ENCODE assay signal across 1 cellular context in the genomic region with DNA sequence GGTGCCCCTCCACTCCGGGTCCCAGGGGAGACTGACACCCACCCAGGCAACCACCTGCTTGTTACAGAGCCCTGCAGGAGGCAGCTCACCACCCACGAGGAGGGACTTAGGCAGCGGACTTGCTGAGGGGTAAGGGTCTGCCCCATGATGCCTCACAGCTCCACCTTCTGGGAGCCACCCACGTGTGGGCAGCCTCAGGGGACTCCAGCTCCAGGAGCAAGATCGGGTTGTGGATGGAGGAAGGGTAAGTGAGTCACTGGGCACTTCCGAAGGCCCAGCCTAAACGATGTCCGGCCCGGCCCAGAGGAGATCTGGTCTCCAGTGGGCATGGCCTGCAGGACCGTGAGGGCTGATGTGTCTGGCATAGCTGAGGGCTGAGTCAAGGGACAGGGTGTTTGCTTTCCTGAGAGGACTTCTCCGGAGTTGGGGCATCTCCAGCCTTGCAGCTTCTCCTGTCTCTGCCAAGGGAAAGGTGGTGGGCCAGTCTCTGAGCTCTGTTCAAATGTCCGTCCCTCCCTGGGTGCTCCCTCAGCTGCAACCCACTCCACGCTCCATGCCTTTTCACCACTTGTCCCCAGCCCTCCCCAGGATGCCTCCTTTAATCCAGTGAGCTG.
TF ChIP-seq lines count a peak whose summit lies in the region.

No MANE protein-coding gene starts in this region.

TF ChIP-seq in HepG2, 621 proteins besides CTCF, POLR2A, EP300 and RAD21 (continues in another document):
- TF ChIP-seq ZFP62 (CRISPR knock-in tag; IDR thresholded peaks at IDR 0.05) (no peak), ZBTB7B (CRISPR knock-in tag; IDR thresholded peaks at IDR 0.05) (0 out of 2 replicates have a peak, but pooled peaks have one; percentile 13), HMG20B (CRISPR knock-in tag; conservative IDR thresholded peaks at IDR 0.05) (no peak), NFATC3 (CRISPR knock-in tag; IDR thresholded peaks at IDR 0.05) (no peak), CBX1 (IDR thresholded peaks at IDR 0.05; ENCODE audit: low read depth) (no peak), RARA (CRISPR knock-in tag; IDR thresholded peaks at IDR 0.05) (no peak), ZSCAN21 (CRISPR knock-in tag; IDR thresholded peaks at IDR 0.05; ENCODE audit: borderline replicate concordance) (0 out of 2 replicates have a peak, but pooled peaks have one; percentile 41), TSC22D2 (CRISPR knock-in tag; IDR thresholded peaks at IDR 0.05; ENCODE audit: borderline replicate concordance) (no peak), ZNF563 (CRISPR knock-in tag; IDR thresholded peaks at IDR 0.05) (no peak), ZNF331 (CRISPR knock-in tag; IDR thresholded peaks at IDR 0.05) (no peak), SIX1 (CRISPR knock-in tag; IDR thresholded peaks at IDR 0.05; ENCODE audit: borderline replicate concordance) (no peak), TEAD2 (CRISPR knock-in tag; IDR thresholded peaks at IDR 0.05) (no peak), HDAC2 (CRISPR knock-in tag; IDR thresholded peaks at IDR 0.05) (no peak), HNRNPUL1 (IDR thresholded peaks at IDR 0.05; ENCODE audit: low read depth, low read length) (no peak)
- TF ChIP-seq, protein P1, sequence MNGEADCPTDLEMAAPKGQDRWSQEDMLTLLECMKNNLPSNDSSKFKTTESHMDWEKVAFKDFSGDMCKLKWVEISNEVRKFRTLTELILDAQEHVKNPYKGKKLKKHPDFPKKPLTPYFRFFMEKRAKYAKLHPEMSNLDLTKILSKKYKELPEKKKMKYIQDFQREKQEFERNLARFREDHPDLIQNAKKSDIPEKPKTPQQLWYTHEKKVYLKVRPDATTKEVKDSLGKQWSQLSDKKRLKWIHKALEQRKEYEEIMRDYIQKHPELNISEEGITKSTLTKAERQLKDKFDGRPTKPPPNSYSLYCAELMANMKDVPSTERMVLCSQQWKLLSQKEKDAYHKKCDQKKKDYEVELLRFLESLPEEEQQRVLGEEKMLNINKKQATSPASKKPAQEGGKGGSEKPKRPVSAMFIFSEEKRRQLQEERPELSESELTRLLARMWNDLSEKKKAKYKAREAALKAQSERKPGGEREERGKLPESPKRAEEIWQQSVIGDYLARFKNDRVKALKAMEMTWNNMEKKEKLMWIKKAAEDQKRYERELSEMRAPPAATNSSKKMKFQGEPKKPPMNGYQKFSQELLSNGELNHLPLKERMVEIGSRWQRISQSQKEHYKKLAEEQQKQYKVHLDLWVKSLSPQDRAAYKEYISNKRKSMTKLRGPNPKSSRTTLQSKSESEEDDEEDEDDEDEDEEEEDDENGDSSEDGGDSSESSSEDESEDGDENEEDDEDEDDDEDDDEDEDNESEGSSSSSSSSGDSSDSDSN (CRISPR knock-in tag; IDR thresholded peaks at IDR 0.05): no peak
- TF ChIP-seq, protein P2, sequence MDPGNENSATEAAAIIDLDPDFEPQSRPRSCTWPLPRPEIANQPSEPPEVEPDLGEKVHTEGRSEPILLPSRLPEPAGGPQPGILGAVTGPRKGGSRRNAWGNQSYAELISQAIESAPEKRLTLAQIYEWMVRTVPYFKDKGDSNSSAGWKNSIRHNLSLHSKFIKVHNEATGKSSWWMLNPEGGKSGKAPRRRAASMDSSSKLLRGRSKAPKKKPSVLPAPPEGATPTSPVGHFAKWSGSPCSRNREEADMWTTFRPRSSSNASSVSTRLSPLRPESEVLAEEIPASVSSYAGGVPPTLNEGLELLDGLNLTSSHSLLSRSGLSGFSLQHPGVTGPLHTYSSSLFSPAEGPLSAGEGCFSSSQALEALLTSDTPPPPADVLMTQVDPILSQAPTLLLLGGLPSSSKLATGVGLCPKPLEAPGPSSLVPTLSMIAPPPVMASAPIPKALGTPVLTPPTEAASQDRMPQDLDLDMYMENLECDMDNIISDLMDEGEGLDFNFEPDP (CRISPR knock-in tag; conservative IDR thresholded peaks at IDR 0.05): 0 out of 2 replicates have a peak, but pooled peaks have one; percentile 57
- TF ChIP-seq, protein P3, sequence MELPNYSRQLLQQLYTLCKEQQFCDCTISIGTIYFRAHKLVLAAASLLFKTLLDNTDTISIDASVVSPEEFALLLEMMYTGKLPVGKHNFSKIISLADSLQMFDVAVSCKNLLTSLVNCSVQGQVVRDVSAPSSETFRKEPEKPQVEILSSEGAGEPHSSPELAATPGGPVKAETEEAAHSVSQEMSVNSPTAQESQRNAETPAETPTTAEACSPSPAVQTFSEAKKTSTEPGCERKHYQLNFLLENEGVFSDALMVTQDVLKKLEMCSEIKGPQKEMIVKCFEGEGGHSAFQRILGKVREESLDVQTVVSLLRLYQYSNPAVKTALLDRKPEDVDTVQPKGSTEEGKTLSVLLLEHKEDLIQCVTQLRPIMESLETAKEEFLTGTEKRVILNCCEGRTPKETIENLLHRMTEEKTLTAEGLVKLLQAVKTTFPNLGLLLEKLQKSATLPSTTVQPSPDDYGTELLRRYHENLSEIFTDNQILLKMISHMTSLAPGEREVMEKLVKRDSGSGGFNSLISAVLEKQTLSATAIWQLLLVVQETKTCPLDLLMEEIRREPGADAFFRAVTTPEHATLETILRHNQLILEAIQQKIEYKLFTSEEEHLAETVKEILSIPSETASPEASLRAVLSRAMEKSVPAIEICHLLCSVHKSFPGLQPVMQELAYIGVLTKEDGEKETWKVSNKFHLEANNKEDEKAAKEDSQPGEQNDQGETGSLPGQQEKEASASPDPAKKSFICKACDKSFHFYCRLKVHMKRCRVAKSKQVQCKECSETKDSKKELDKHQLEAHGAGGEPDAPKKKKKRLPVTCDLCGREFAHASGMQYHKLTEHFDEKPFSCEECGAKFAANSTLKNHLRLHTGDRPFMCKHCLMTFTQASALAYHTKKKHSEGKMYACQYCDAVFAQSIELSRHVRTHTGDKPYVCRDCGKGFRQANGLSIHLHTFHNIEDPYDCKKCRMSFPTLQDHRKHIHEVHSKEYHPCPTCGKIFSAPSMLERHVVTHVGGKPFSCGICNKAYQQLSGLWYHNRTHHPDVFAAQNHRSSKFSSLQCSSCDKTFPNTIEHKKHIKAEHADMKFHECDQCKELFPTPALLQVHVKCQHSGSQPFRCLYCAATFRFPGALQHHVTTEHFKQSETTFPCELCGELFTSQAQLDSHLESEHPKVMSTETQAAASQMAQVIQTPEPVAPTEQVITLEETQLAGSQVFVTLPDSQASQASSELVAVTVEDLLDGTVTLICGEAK (IDR thresholded peaks at IDR 0.05): no peak
- TF ChIP-seq, protein P3 (CRISPR knock-in tag; IDR thresholded peaks at IDR 0.05): no peak
- TF ChIP-seq, protein P4, sequence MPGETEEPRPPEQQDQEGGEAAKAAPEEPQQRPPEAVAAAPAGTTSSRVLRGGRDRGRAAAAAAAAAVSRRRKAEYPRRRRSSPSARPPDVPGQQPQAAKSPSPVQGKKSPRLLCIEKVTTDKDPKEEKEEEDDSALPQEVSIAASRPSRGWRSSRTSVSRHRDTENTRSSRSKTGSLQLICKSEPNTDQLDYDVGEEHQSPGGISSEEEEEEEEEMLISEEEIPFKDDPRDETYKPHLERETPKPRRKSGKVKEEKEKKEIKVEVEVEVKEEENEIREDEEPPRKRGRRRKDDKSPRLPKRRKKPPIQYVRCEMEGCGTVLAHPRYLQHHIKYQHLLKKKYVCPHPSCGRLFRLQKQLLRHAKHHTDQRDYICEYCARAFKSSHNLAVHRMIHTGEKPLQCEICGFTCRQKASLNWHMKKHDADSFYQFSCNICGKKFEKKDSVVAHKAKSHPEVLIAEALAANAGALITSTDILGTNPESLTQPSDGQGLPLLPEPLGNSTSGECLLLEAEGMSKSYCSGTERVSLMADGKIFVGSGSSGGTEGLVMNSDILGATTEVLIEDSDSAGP (CRISPR knock-in tag; IDR thresholded peaks at IDR 0.05; ENCODE audit: borderline replicate concordance): peak; percentile 37; the same call in 1 of the 2 replicates
- TF ChIP-seq, protein P5, sequence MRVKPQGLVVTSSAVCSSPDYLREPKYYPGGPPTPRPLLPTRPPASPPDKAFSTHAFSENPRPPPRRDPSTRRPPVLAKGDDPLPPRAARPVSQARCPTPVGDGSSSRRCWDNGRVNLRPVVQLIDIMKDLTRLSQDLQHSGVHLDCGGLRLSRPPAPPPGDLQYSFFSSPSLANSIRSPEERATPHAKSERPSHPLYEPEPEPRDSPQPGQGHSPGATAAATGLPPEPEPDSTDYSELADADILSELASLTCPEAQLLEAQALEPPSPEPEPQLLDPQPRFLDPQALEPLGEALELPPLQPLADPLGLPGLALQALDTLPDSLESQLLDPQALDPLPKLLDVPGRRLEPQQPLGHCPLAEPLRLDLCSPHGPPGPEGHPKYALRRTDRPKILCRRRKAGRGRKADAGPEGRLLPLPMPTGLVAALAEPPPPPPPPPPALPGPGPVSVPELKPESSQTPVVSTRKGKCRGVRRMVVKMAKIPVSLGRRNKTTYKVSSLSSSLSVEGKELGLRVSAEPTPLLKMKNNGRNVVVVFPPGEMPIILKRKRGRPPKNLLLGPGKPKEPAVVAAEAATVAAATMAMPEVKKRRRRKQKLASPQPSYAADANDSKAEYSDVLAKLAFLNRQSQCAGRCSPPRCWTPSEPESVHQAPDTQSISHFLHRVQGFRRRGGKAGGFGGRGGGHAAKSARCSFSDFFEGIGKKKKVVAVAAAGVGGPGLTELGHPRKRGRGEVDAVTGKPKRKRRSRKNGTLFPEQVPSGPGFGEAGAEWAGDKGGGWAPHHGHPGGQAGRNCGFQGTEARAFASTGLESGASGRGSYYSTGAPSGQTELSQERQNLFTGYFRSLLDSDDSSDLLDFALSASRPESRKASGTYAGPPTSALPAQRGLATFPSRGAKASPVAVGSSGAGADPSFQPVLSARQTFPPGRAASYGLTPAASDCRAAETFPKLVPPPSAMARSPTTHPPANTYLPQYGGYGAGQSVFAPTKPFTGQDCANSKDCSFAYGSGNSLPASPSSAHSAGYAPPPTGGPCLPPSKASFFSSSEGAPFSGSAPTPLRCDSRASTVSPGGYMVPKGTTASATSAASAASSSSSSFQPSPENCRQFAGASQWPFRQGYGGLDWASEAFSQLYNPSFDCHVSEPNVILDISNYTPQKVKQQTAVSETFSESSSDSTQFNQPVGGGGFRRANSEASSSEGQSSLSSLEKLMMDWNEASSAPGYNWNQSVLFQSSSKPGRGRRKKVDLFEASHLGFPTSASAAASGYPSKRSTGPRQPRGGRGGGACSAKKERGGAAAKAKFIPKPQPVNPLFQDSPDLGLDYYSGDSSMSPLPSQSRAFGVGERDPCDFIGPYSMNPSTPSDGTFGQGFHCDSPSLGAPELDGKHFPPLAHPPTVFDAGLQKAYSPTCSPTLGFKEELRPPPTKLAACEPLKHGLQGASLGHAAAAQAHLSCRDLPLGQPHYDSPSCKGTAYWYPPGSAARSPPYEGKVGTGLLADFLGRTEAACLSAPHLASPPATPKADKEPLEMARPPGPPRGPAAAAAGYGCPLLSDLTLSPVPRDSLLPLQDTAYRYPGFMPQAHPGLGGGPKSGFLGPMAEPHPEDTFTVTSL (CRISPR knock-in tag; IDR thresholded peaks at IDR 0.05; ENCODE audit: borderline replicate concordance): no peak
- TF ChIP-seq, protein P6, sequence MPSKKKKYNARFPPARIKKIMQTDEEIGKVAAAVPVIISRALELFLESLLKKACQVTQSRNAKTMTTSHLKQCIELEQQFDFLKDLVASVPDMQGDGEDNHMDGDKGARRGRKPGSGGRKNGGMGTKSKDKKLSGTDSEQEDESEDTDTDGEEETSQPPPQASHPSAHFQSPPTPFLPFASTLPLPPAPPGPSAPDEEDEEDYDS (CRISPR knock-in tag; IDR thresholded peaks at IDR 0.05): no peak
- TF ChIP-seq, protein P7, sequence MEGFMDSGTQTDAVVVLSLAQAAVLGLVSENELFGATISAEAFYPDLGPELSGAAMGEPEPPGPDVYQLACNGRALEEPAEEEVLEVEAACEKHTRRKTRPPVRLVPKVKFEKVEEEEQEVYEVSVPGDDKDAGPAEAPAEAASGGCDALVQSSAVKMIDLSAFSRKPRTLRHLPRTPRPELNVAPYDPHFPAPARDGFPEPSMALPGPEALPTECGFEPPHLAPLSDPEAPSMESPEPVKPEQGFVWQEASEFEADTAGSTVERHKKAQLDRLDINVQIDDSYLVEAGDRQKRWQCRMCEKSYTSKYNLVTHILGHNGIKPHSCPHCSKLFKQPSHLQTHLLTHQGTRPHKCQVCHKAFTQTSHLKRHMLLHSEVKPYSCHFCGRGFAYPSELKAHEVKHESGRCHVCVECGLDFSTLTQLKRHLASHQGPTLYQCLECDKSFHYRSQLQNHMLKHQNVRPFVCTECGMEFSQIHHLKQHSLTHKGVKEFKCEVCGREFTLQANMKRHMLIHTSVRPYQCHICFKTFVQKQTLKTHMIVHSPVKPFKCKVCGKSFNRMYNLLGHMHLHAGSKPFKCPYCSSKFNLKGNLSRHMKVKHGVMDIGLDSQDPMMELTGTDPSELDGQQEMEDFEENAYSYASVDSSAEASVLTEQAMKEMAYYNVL (CRISPR knock-in tag; IDR thresholded peaks at IDR 0.05; ENCODE audit: borderline replicate concordance): no peak
- TF ChIP-seq, protein P8, sequence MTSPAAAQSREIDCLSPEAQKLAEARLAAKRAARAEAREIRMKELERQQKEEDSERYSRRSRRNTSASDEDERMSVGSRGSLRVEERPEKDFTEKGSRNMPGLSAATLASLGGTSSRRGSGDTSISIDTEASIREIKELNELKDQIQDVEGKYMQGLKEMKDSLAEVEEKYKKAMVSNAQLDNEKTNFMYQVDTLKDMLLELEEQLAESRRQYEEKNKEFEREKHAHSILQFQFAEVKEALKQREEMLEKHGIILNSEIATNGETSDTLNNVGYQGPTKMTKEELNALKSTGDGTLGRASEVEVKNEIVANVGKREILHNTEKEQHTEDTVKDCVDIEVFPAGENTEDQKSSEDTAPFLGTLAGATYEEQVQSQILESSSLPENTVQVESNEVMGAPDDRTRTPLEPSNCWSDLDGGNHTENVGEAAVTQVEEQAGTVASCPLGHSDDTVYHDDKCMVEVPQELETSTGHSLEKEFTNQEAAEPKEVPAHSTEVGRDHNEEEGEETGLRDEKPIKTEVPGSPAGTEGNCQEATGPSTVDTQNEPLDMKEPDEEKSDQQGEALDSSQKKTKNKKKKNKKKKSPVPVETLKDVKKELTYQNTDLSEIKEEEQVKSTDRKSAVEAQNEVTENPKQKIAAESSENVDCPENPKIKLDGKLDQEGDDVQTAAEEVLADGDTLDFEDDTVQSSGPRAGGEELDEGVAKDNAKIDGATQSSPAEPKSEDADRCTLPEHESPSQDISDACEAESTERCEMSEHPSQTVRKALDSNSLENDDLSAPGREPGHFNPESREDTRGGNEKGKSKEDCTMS (CRISPR knock-in tag; conservative IDR thresholded peaks at IDR 0.05): no peak
